1 cellular context compared by ENCODE assay signal in genomic region chr3:10459954-10460754, GRCh38.
A peak's percentile ranks its signal among the peaks of the same experiment; 100 is the strongest.
TF ChIP-seq lines count a peak whose summit lies in the region.

No MANE protein-coding gene starts in this region.

TF ChIP-seq in K562, 482 proteins besides CTCF, POLR2A, EP300 and RAD21 (continued from another document and continues in another):
- TF ChIP-seq E2F1 (CRISPR knock-in tag; IDR thresholded peaks at IDR 0.05) (peak; percentile 87; the same call in 1 of the 2 replicates), KDM2B (CRISPR knock-in tag; IDR thresholded peaks at IDR 0.05) (no peak), PTRF (tag; IDR thresholded peaks at IDR 0.05) (0 out of 2 replicates have a peak, but pooled peaks have one; percentile 19), SMAD4 (CRISPR knock-in tag; conservative IDR thresholded peaks at IDR 0.05) (peak; percentile 84), NR2C2 (CRISPR knock-in tag; IDR thresholded peaks at IDR 0.05) (peak; percentile 93), NR2C2 (tag; IDR thresholded peaks at IDR 0.05) (no peak), FOXP4 (CRISPR knock-in tag; IDR thresholded peaks at IDR 0.05; ENCODE audit: borderline replicate concordance) (peak; percentile 97), E2F3 (CRISPR knock-in tag; IDR thresholded peaks at IDR 0.05) (no peak), MBD1 (CRISPR knock-in tag; IDR thresholded peaks at IDR 0.05) (no peak), ZNF197 (CRISPR knock-in tag; IDR thresholded peaks at IDR 0.05; ENCODE audit: low read depth) (peak; percentile 86), BDP1 (IDR thresholded peaks at IDR 0.05; ENCODE audit: insufficient read depth, insufficient read length) (no peak), SFPQ (IDR thresholded peaks at IDR 0.05; ENCODE audit: low read depth, low read length) (no peak), ZNF23 (CRISPR knock-in tag; IDR thresholded peaks at IDR 0.05) (no peak), MCM7 (IDR thresholded peaks at IDR 0.05) (no peak; a peak in 1 of 4 replicates), MTF1 (CRISPR knock-in tag; IDR thresholded peaks at IDR 0.05; ENCODE audit: borderline replicate concordance) (no peak), KLF1 (tag; IDR thresholded peaks at IDR 0.05) (no peak), NR3C1 (CRISPR knock-in tag; IDR thresholded peaks at IDR 0.05) (peak; percentile 99), SMAD2 (IDR thresholded peaks at IDR 0.05; ENCODE audit: low read depth, low read length) (no peak), RBM15 (IDR thresholded peaks at IDR 0.05; ENCODE audit: insufficient read depth, low read length) (no peak), FOXA1 (IDR thresholded peaks at IDR 0.05; ENCODE audit: borderline replicate concordance) (no peak), ZNF518B (CRISPR knock-in tag; IDR thresholded peaks at IDR 0.05) (no peak), PHB2 (IDR thresholded peaks at IDR 0.05; ENCODE audit: low read depth) (no peak), ZNF133 (CRISPR knock-in tag; IDR thresholded peaks at IDR 0.05) (no peak), ZBTB33 (CRISPR knock-in tag; IDR thresholded peaks at IDR 0.05) (peak; percentile 83), GTF2A2 (tag; IDR thresholded peaks at IDR 0.05) (no peak), MNT (conservative IDR thresholded peaks at IDR 0.05) (peak; percentile 95 to 98), ZBTB12 (CRISPR knock-in tag; IDR thresholded peaks at IDR 0.05) (no peak), PHF8 (IDR thresholded peaks at IDR 0.05; ENCODE audit: borderline replicate concordance, low read length) (no peak), ZKSCAN1 (IDR thresholded peaks at IDR 0.05; ENCODE audit: low read depth, low read length) (0 out of 2 replicates have a peak, but pooled peaks have one; percentile 27), RBM25 (IDR thresholded peaks at IDR 0.05; ENCODE audit: low read depth, low read length, severe bottlenecking) (no peak), JUND (IDR thresholded peaks at IDR 0.05; ENCODE audit: borderline replicate concordance, low read depth, low read length) (no peak), JUND (tag; IDR thresholded peaks at IDR 0.05; ENCODE audit: borderline replicate concordance, low read depth, low read length) (peak; percentile 66; the same call in 1 of the 3 replicates), PYGO2 (tag; IDR thresholded peaks at IDR 0.05) (no peak), UBTF (IDR thresholded peaks at IDR 0.05; ENCODE audit: borderline replicate concordance in 1 of 2, low read depth in 2 of 2, low read length in 2 of 2) (no peak), FOXK1 (CRISPR knock-in tag; IDR thresholded peaks at IDR 0.05; ENCODE audit: borderline replicate concordance) (peak; percentile 98), RBM34 (IDR thresholded peaks at IDR 0.05; ENCODE audit: borderline replicate concordance, insufficient read depth, low read length) (no peak), PKNOX1 (IDR thresholded peaks at IDR 0.05) (no peak), STAT5B (CRISPR knock-in tag; IDR thresholded peaks at IDR 0.05) (no peak), SMARCA5 (IDR thresholded peaks at IDR 0.05) (no peak), SPI1 (IDR thresholded peaks at IDR 0.05; ENCODE audit: borderline replicate concordance, low read depth, low read length) (peak; percentile 64), CBX2 (IDR thresholded peaks at IDR 0.05; ENCODE audit: insufficient read depth, low read length, poor library complexity, severe bottlenecking) (no peak), SRF (CRISPR knock-in tag; IDR thresholded peaks at IDR 0.05) (peak in 1 of 2 experiments; percentile 94; a peak in 2 of 4 replicates), GABPB1 (CRISPR knock-in tag; IDR thresholded peaks at IDR 0.05) (peak; percentile 85), ZNF586 (CRISPR knock-in tag; conservative IDR thresholded peaks at IDR 0.05) (no peak), MAFF (IDR thresholded peaks at IDR 0.05; ENCODE audit: low read length) (no peak), HNRNPK (IDR thresholded peaks at IDR 0.05; ENCODE audit: low read depth, low read length, poor library complexity, severe bottlenecking) (no peak), HMG20B (CRISPR knock-in tag; IDR thresholded peaks at IDR 0.05) (no peak), GATAD2B (IDR thresholded peaks at IDR 0.05; ENCODE audit: borderline replicate concordance) (no peak)
